In genomic region chr11:47592276-47592675, GRCh38 we compare ENCODE assay signal across 33 cellular contexts. TPM values are rescaled to one million over a fixed set of nuclear protein-coding genes. Genes with fewer than 3 reads are reported as not detected.
A peak's percentile ranks its signal among the peaks of the same experiment; 100 is the strongest.
DNase-seq lines count a peak whose midpoint lies in the region; ATAC-seq and TF ChIP-seq lines count a peak whose summit lies in the region.
"Had no signal": no experiment of that assay in that cellular context is flagged by ENCODE, and none has a peak within 500 bp of the region (broad histone marks: within the 10 kb centered on the region; RNA-seq: fewer than 3 reads in every experiment).

No MANE protein-coding gene starts in this region.

- H3K27me3 Mint-ChIP-seq in nephron progenitor cell (ENCODE audit: low read depth, poor library complexity) (peaks cover 26% of the 10 kb centered on the region), glutamatergic neuron (ENCODE audit: unreplicated experiment) (peaks cover 25% of the 10 kb centered on the region), endodermal cell (ENCODE audit: insufficient read depth) (peaks cover 47% of the 10 kb centered on the region)

- H3K4me3 Mint-ChIP-seq in nephron progenitor cell (peak overlapping the region; percentile 92), glutamatergic neuron (ENCODE audit: unreplicated experiment) (no peak overlapping the region), endodermal cell (no peak overlapping the region)
- H3K4me3 Mint-ChIP-seq: activated naive CD4-positive, alpha-beta T cell treated with anti-CD3 and anti-CD28 coated beads, Interleukin-2, amount 50 U/mL, for 24 hours; activated T-helper 17 cell treated with anti-CD3 and anti-CD28 coated beads, Interleukin-2, amount 50 U/mL, for 72 hours; central memory CD8-positive, alpha-beta T cell had no signal

- H3K9me3 Mint-ChIP-seq in nephron progenitor cell (no peaks in the 10 kb centered on the region), glutamatergic neuron (ENCODE audit: unreplicated experiment) (no peaks in the 10 kb centered on the region), endodermal cell (peaks cover 2% of the 10 kb centered on the region)
- H3K9me3 Mint-ChIP-seq: activated naive CD4-positive, alpha-beta T cell treated with anti-CD3 and anti-CD28 coated beads, Interleukin-2, amount 50 U/mL, for 24 hours; activated T-helper 17 cell treated with anti-CD3 and anti-CD28 coated beads, Interleukin-2, amount 50 U/mL, for 72 hours; central memory CD8-positive, alpha-beta T cell had no signal

- H3K9me2 ChIP-seq in Loucy (replicated peaks; ENCODE audit: low read depth, low read length) (no peaks in the 10 kb centered on the region), OCI-LY7 (ENCODE audit: insufficient read depth, low read length) (no peaks in the 10 kb centered on the region)

- no TSS peak for BruUV-seq in OCI-LY7 (replicated peaks; lab: Mats Ljungman, UMichigan)

- H3K36me3 Mint-ChIP-seq in nephron progenitor cell (ENCODE audit: low read depth), result peaks cover 11% of the 10 kb centered on the region
- H3K36me3 Mint-ChIP-seq in glutamatergic neuron (ENCODE audit: unreplicated experiment), result no peaks in the 10 kb centered on the region
- no peaks in the 10 kb centered on the region for H3K36me3 Mint-ChIP-seq in endodermal cell (ENCODE audit: low read depth)
- H3K36me3 Mint-ChIP-seq: activated naive CD4-positive, alpha-beta T cell treated with anti-CD3 and anti-CD28 coated beads, Interleukin-2, amount 50 U/mL, for 24 hours had no signal

- peak overlapping the region; percentile 82 for H3K4me2 ChIP-seq in Loucy (ENCODE audit: low read depth, low read length, poor library complexity, severe bottlenecking)
- no peak overlapping the region for H3K4me2 ChIP-seq in OCI-LY7 (ENCODE audit: low read length)

- H3K9ac ChIP-seq in Loucy (ENCODE audit: low read depth, low read length, poor library complexity, severe bottlenecking) (peak overlapping the region; percentile 88), endodermal cell (ENCODE audit: extremely low read depth, low read length, poor library complexity, severe bottlenecking) (no peak overlapping the region)

- H3K27ac Mint-ChIP-seq in nephron progenitor cell, result peak overlapping the region; percentile 99
- no peak overlapping the region for H3K27ac Mint-ChIP-seq in glutamatergic neuron (ENCODE audit: unreplicated experiment)
- H3K27ac Mint-ChIP-seq in endodermal cell, result no peak overlapping the region
- H3K27ac Mint-ChIP-seq: activated naive CD4-positive, alpha-beta T cell treated with anti-CD3 and anti-CD28 coated beads, Interleukin-2, amount 50 U/mL, for 24 hours; activated T-helper 17 cell treated with anti-CD3 and anti-CD28 coated beads, Interleukin-2, amount 50 U/mL, for 72 hours had no signal

- H3F3A ChIP-seq in Loucy (ENCODE audit: low read depth), result peaks cover 15% of the 10 kb centered on the region; the same call in 1 of the 2 replicates

- intact Hi-C loops in OCI-LY7 (cut with micrococcal nuclease; ENCODE audit: unreplicated experiment), result no loop called here

- no peaks in the 10 kb centered on the region for H3K27me3 ChIP-seq in Loucy (ENCODE audit: insufficient read depth, low read length, poor library complexity, severe bottlenecking)
- peaks cover 75% of the 10 kb centered on the region for H3K27me3 ChIP-seq in foreskin keratinocyte
- peaks cover 30% of the 10 kb centered on the region for H3K27me3 ChIP-seq in endodermal cell (ENCODE audit: control insufficient read depth, insufficient read depth, low read length, poor library complexity, severe bottlenecking)
- H3K27me3 ChIP-seq: uterus had no signal

- peak; percentile 26 for DNase-seq in G401 (ENCODE audit: low spot score)
- no peak for DNase-seq in caudate nucleus (lab: John Stamatoyannopoulos, UW)
- no peak for DNase-seq in nephron progenitor cell
- no peak for DNase-seq in glutamatergic neuron
- DNase-seq in OCI-LY7 (ENCODE audit: low spot score), result no peak
- DNase-seq in foreskin keratinocyte, result no peak
- DNase-seq in endodermal cell, result no peak
- DNase-seq: activated CD8-positive, alpha-beta memory T cell treated with anti-CD3 and anti-CD28 coated beads, Interleukin-2, amount 50 U/mL, for 4 hours; C1 segment of cervical spinal cord; Calu3; DMS79 treated with DMSO at 0.1 percent for 48 hours; Karpas-422; kidney glomerular epithelial cell; NCI-H1105 treated with DMSO at 0.1 percent for 48 hours; NCI-H2029 treated with DMSO at 0.1 percent for 48 hours; NCI-H526; NK-92 treated with Interleukin-12 subunit alpha and Interleukin-12 subunit beta, amount 100 ng/mL, for 24 hours; Peyer's patch; SIG-M5; sigmoid colon; stimulated activated CD4-positive, alpha-beta T cell treated with anti-CD3 and anti-CD28 coated beads, Interleukin-4, amount 100 ng/mL, for 4 hours; stimulated activated naive CD4-positive, alpha-beta T cell; SW 1271; T1000; uterus had no signal

- WGBS in endodermal cell (ENCODE audit: insufficient coverage in 1 of 2, insufficient read length in 1 of 2), 2 experiments, result 80 to 85% methylated on average over 3 to 4 of the region's 4 CpGs

- H4K20me1 ChIP-seq in Loucy (ENCODE audit: insufficient read depth, low read length, poor library complexity, severe bottlenecking), result no peaks in the 10 kb centered on the region
- H4K20me1 ChIP-seq in OCI-LY7 (ENCODE audit: insufficient read depth, low read length), result no peaks in the 10 kb centered on the region

- H3K9me3 ChIP-seq in Loucy (ENCODE audit: insufficient read depth, low read depth, low read length) (no peaks in the 10 kb centered on the region), OCI-LY7 (ENCODE audit: low read length) (no peaks in the 10 kb centered on the region), endodermal cell (ENCODE audit: control insufficient read depth, low read length) (no peaks in the 10 kb centered on the region)
- H3K9me3 ChIP-seq: Peyer's patch, sigmoid colon, thoracic aorta, uterus had no signal

- H3K4me1 Mint-ChIP-seq in nephron progenitor cell, result peaks cover 63% of the 10 kb centered on the region
- H3K4me1 Mint-ChIP-seq in glutamatergic neuron (ENCODE audit: low read depth, unreplicated experiment), result peaks cover 7% of the 10 kb centered on the region
- peaks cover 7% of the 10 kb centered on the region for H3K4me1 Mint-ChIP-seq in endodermal cell
- H3K4me1 Mint-ChIP-seq: central memory CD8-positive, alpha-beta T cell had no signal

- POLR2A ChIA-PET in OCI-LY7 (lab: Charles Lee), result interaction anchor here (1.0 to 1.3 kb wide), 3 partner anchors 8 to 36 kb away, joined by 3 to 13 read pairs (median 4); partner anchors contain the start of genes KBTBD4 and NDUFS3

- CTCF ChIA-PET in OCI-LY7 (lab: Charles Lee; ENCODE audit: unreplicated experiment), result no interaction called here

- H3K4me1 ChIP-seq in Loucy (ENCODE audit: insufficient read depth, low read length, poor library complexity, severe bottlenecking) (peaks cover 75% of the 10 kb centered on the region), OCI-LY7 (ENCODE audit: insufficient read depth, low read length, poor library complexity, severe bottlenecking) (peaks cover 6% of the 10 kb centered on the region), foreskin keratinocyte (no peaks in the 10 kb centered on the region), endodermal cell (ENCODE audit: control insufficient read depth, insufficient read depth, low read length) (no peaks in the 10 kb centered on the region)

- in situ Hi-C loops in G401 (cut with HindIII; ENCODE audit: low sequenced_read_pairs), result no loop called here

- H3K27ac ChIP-seq in caudate nucleus (ENCODE audit: low read depth, low read length), result peak overlapping the region; percentile 9
- no peak overlapping the region for H3K27ac ChIP-seq in OCI-LY7 (ENCODE audit: low read depth, low read length, poor library complexity, severe bottlenecking)
- H3K27ac ChIP-seq in foreskin keratinocyte, result no peak overlapping the region
- H3K27ac ChIP-seq in endodermal cell (ENCODE audit: low read depth, low read length), result no peak overlapping the region
- H3K27ac ChIP-seq: Peyer's patch, sigmoid colon, thoracic aorta, uterus had no signal

- no peak for TF ChIP-seq CTCF in Loucy (conservative IDR thresholded peaks at IDR 0.05; ENCODE audit: low read length)
- TF ChIP-seq CTCF in nephron progenitor cell (IDR thresholded peaks at IDR 0.05), result no peak
- TF ChIP-seq CTCF in glutamatergic neuron (IDR thresholded peaks at IDR 0.05; ENCODE audit: partially characterized antibody, unreplicated experiment), result no peak
- TF ChIP-seq CTCF in OCI-LY7 (conservative IDR thresholded peaks at IDR 0.05; ENCODE audit: low read length), result no peak
- no peak for TF ChIP-seq CTCF in foreskin keratinocyte (conservative IDR thresholded peaks at IDR 0.05)
- no peak for TF ChIP-seq CTCF in endodermal cell (conservative IDR thresholded peaks at IDR 0.05)

- H3K36me3 ChIP-seq in Loucy (ENCODE audit: insufficient read depth, low read length) (no peaks in the 10 kb centered on the region; the same call in 1 of the 2 replicates), OCI-LY7 (ENCODE audit: insufficient read depth, low read length) (no peaks in the 10 kb centered on the region), endodermal cell (ENCODE audit: control insufficient read depth, insufficient read depth, low read length) (no peaks in the 10 kb centered on the region)
- H3K36me3 ChIP-seq: Peyer's patch, sigmoid colon, thoracic aorta, uterus had no signal

- ATAC-seq in foreskin keratinocyte, result no peak
- ATAC-seq: activated T-helper 17 cell treated with anti-CD3 and anti-CD28 coated beads, Interleukin-2, amount 50 U/mL, for 72 hours; HCT116 had no signal

- peak overlapping the region; percentile 83 for H3K4me3 ChIP-seq in Loucy (ENCODE audit: low read length, poor library complexity, severe bottlenecking)
- no peak overlapping the region for H3K4me3 ChIP-seq in OCI-LY7 (ENCODE audit: low read depth, low read length, poor library complexity, severe bottlenecking)
- no peak overlapping the region for H3K4me3 ChIP-seq in endodermal cell (ENCODE audit: low read length)
- H3K4me3 ChIP-seq: lung, Peyer's patch, sigmoid colon, thoracic aorta, uterus had no signal

- H2AFZ ChIP-seq in Loucy (ENCODE audit: low read length), result no peak overlapping the region
- H2AFZ ChIP-seq in OCI-LY7 (ENCODE audit: low read length), result no peak overlapping the region

- H3K79me2 ChIP-seq in Loucy (ENCODE audit: insufficient read depth, low read length) (peaks cover 57% of the 10 kb centered on the region), OCI-LY7 (ENCODE audit: insufficient read depth, low read depth, low read length) (no peaks in the 10 kb centered on the region)

RNA-seq across cellular contexts. Expression of gene C1QTNF4, which starts 1.9 kb away (rescaled TPM):
- total RNA-seq in G401 (2014; rRNA removed; shearing (Covaris generic)), result 2.4 TPM in 1 of 2 replicates, not detected in the other
- total RNA-seq in glutamatergic neuron (ENCODE audit: unreplicated experiment) (7.0 TPM), OCI-LY7 (2022) (0.30 TPM in 1 of 2 replicates, not detected in the other), foreskin keratinocyte (0.14 and 0.31 TPM in 2 replicates), endodermal cell (10 to 100 TPM in 1 of 2 donors, 1 to 10 TPM in 1; 6.9 to 10.5 TPM)
- 3.6 TPM in 1 of 2 replicates, not detected in the other for total RNA-seq in OCI-LY7 (2014; rRNA removed; shearing (Covaris generic))
- polyA plus RNA-seq in foreskin keratinocyte, result 0.27 and 0.37 TPM in 2 replicates
- 8.2 TPM for polyA plus RNA-seq in endodermal cell (2013, experiment 1 of 2)
- 6.7 TPM for polyA plus RNA-seq in endodermal cell (2013, experiment 2 of 2)
- total RNA-seq: Calu3 had no signal

RNA-seq across cellular contexts. Expression of gene FAM180B, which starts 5.8 kb away (rescaled TPM):
- 0.58 TPM in 1 of 2 replicates, not detected in the other for total RNA-seq in G401 (2014; rRNA removed; shearing (Covaris generic))
- not detected for total RNA-seq in glutamatergic neuron (ENCODE audit: unreplicated experiment)
- 0.22 and 0.85 TPM in 2 replicates for total RNA-seq in OCI-LY7 (2014; rRNA removed; shearing (Covaris generic))
- 0.23 and 0.26 TPM in 2 replicates for total RNA-seq in OCI-LY7 (2022)
- not detected in 2 replicates for total RNA-seq in foreskin keratinocyte
- not detected in 2 replicates for polyA plus RNA-seq in foreskin keratinocyte
- under 1 TPM in 1 of 2 donors, not detected in 1; 0.20 TPM for total RNA-seq in endodermal cell
- not detected for polyA plus RNA-seq in endodermal cell (2013, experiment 1 of 2)
- polyA plus RNA-seq in endodermal cell (2013, experiment 2 of 2), result not detected
- total RNA-seq: activated T-helper 17 cell treated with anti-CD3 and anti-CD28 coated beads, Interleukin-2, amount 50 U/mL, for 72 hours; Calu3; Peyer's patch had no signal
- polyA plus RNA-seq: AG04450 had no signal

RNA-seq across cellular contexts. Expression of gene NDUFS3, which starts 13.4 kb away (rescaled TPM):
- total RNA-seq in G401 (2014; rRNA removed; shearing (Covaris generic)), result 191 and 200 TPM in 2 replicates
- total RNA-seq in glutamatergic neuron (ENCODE audit: unreplicated experiment) (122 TPM), OCI-LY7 (2022) (122 and 135 TPM in 2 replicates), foreskin keratinocyte (109 and 112 TPM in 2 replicates), endodermal cell (100 to 1,000 TPM; 104 to 106 TPM)
- total RNA-seq in OCI-LY7 (2014; rRNA removed; shearing (Covaris generic)), result 73.9 and 92.7 TPM in 2 replicates
- polyA plus RNA-seq in foreskin keratinocyte, result 147 and 149 TPM in 2 replicates
- 115 TPM for polyA plus RNA-seq in endodermal cell (2013, experiment 1 of 2)
- polyA plus RNA-seq in endodermal cell (2013, experiment 2 of 2), result 113 TPM

RNA-seq across cellular contexts. Expression of gene KBTBD4, which starts 13.5 kb away (rescaled TPM):
- total RNA-seq in G401 (2014; rRNA removed; shearing (Covaris generic)), result 32.7 and 43.1 TPM in 2 replicates
- total RNA-seq in glutamatergic neuron (ENCODE audit: unreplicated experiment), result 11.1 TPM
- 25.2 and 25.8 TPM in 2 replicates for total RNA-seq in OCI-LY7 (2014; rRNA removed; shearing (Covaris generic))
- 18.4 and 18.6 TPM in 2 replicates for total RNA-seq in OCI-LY7 (2022)
- total RNA-seq in foreskin keratinocyte, result 16.4 and 17.4 TPM in 2 replicates
- 10.4 and 11.2 TPM in 2 replicates for polyA plus RNA-seq in foreskin keratinocyte
- total RNA-seq in endodermal cell, result 10 to 100 TPM; 13.7 to 14.8 TPM
- polyA plus RNA-seq in endodermal cell (2013, experiment 1 of 2), result 17.6 TPM
- 15.7 TPM for polyA plus RNA-seq in endodermal cell (2013, experiment 2 of 2)

RNA-seq across cellular contexts. Expression of gene PTPMT1, which starts 26.9 kb away (rescaled TPM):
- total RNA-seq in G401 (2014; rRNA removed; shearing (Covaris generic)), result 103 and 127 TPM in 2 replicates
- 27.5 TPM for total RNA-seq in glutamatergic neuron (ENCODE audit: unreplicated experiment)
- 52.6 and 62.8 TPM in 2 replicates for total RNA-seq in OCI-LY7 (2014; rRNA removed; shearing (Covaris generic))
- 27.6 TPM in 2 replicates for total RNA-seq in OCI-LY7 (2022)
- 112 and 118 TPM in 2 replicates for total RNA-seq in foreskin keratinocyte
- 145 and 159 TPM in 2 replicates for polyA plus RNA-seq in foreskin keratinocyte
- 10 to 100 TPM; 55.8 to 65.0 TPM for total RNA-seq in endodermal cell
- 49.6 TPM for polyA plus RNA-seq in endodermal cell (2013, experiment 1 of 2)
- 45.3 TPM for polyA plus RNA-seq in endodermal cell (2013, experiment 2 of 2)
